ENCODE assay signal across 20 cellular contexts in genomic region chr10:99689461-99689860, GRCh38.
"Had no signal": no experiment of that assay in that cellular context is flagged by ENCODE, and none has a peak within 500 bp of the region (broad histone marks: within the 10 kb centered on the region; RNA-seq: fewer than 3 reads in every experiment).

No MANE protein-coding gene starts in this region.

- H3K9ac ChIP-seq: parathyroid adenoma had no signal

- ATAC-seq: activated naive CD4-positive, alpha-beta T cell treated with anti-CD3 and anti-CD28 coated beads, Interleukin-2, amount 50 U/mL, for 72 hours; activated T-cell treated with anti-CD3 and anti-CD28 coated beads, Interleukin-2, amount 50 U/mL, for 72 hours; left lobe of liver; natural killer cell treated with Interleukin-12 subunit alpha and Interleukin-12 subunit beta and Interleukin-15 and Interleukin-18, amount 100 ng/mL, for 72 hours; sciatic nerve; stimulated activated naive B cell treated with anti-CD40 and anti-IgM and Interleukin-4, amounts not matched to agents 10 μg/mL and 1 μg/mL and 100 μg/mL, for 72 hours had no signal

- H3K9me3 ChIP-seq: esophagus muscularis mucosa, neutrophil, thoracic aorta, upper lobe of left lung had no signal

- H3K79me2 ChIP-seq: hepatocyte, parathyroid adenoma had no signal

- H3K27ac ChIP-seq: esophagus muscularis mucosa, hepatocyte, neutrophil, parathyroid adenoma, thoracic aorta, upper lobe of left lung had no signal

- H2AFZ ChIP-seq: hepatocyte, parathyroid adenoma had no signal

- H3K4me1 ChIP-seq: esophagus muscularis mucosa, parathyroid adenoma, upper lobe of left lung had no signal

- H3K27me3 ChIP-seq: esophagus muscularis mucosa, hepatocyte, neutrophil, upper lobe of left lung had no signal

- H3K4me2 ChIP-seq: hepatocyte had no signal

- H3K4me3 ChIP-seq: esophagus muscularis mucosa, hepatocyte, lung, thoracic aorta, upper lobe of left lung had no signal

- DNase-seq: activated CD4-positive, alpha-beta T cell treated with anti-CD3 and anti-CD28 coated beads, Interleukin-2, amount 10 ng/mL, durations not matched to agents 24 days and 14 days; activated CD4-positive, CD25-positive, alpha-beta regulatory T cell; activated CD8-positive, alpha-beta memory T cell treated with anti-CD3 and anti-CD28 coated beads, Interleukin-2, amount 50 U/mL, for 4 hours; activated effector memory CD4-positive, alpha-beta T cell treated with anti-CD3 and anti-CD28 coated beads, Interleukin-2, amount 50 U/mL, for 16 hours; activated T-cell treated with anti-CD3 and anti-CD28 coated beads, Interleukin-2, amount 50 U/mL, for 72 hours; cortex of kidney; stimulated activated naive B cell treated with anti-CD40 and anti-IgM and Interleukin-4, amounts not matched to agents 10 μg/mL and 1 μg/mL and 100 μg/mL, for 72 hours; T-helper 1 cell; T-helper 9 cell; upper lobe of left lung had no signal
